In the genomic region with DNA sequence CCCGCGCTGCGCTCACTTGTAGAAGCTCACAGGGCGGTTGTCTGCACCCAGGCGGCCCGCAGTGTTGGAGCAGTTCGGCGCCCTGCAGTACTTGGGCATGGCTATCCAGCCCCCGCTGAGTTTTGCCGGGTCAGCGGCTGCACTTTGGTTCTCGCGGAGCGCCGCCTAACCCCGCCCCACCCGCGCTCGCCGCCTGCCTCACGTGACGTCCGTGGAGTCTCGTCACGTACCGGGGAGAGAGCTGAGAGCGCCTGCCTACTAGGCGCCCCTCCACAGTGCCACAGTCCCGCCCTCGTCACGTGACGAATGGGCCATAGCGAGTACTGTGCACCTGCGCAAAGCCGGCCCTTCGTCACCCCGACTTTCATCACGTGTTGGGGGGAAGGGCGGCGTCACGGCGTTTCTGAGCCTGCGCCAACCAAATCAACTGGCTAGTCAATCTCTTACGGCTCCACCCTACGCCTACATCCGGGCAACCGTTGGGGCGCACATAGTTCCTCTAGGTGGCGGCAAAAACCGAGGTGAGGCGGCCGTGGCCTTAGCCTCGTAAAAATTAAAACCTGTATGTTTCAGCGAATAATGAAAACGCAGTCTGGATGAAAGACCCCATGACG, we compare ENCODE assay signal across 8 cellular contexts. TPM values are rescaled to one million over a fixed set of nuclear protein-coding genes. Genes with fewer than 3 reads are reported as not detected.
DNase-seq lines count a peak whose midpoint lies in the region; ATAC-seq, FAIRE-seq and TF ChIP-seq lines count a peak whose summit lies in the region.

A gene with protein sequence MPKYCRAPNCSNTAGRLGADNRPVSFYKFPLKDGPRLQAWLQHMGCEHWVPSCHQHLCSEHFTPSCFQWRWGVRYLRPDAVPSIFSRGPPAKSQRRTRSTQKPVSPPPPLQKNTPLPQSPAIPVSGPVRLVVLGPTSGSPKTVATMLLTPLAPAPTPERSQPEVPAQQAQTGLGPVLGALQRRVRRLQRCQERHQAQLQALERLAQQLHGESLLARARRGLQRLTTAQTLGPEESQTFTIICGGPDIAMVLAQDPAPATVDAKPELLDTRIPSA (minus strand): TSS at position 167 of the 614 bp plus-strand sequence. CDS start 68 bp downstream, at position 99.

- H3K4me3 Mint-ChIP-seq in T-cell (peak within 1 kb of the TSS; percentile 92 to 98 (median 97)), progenitor cell of endocrine pancreas (ENCODE audit: low read depth) (peak within 1 kb of the TSS; percentile 97)

- CTCF ChIA-PET in T-cell (lab: Charles Lee) = interaction anchor here (0.6 to 1.8 kb wide), 8 partner anchors 40 to 420 kb away, joined by 3 to 10 read pairs (median 3); a partner anchor contains a TSS

- H3K27ac ChIP-seq in left ventricle myocardium inferior (replicated peaks) (peak within 1 kb of the TSS; percentile 98), urinary bladder (ENCODE audit: low read depth) (peak within 1 kb of the TSS; percentile 90)

- peaks cover 21% of the 10 kb centered on the region for H3K4me1 ChIP-seq in left ventricle myocardium inferior
- no peaks in the 10 kb centered on the region for H3K4me1 ChIP-seq in urinary bladder (ENCODE audit: insufficient read depth)

- H3K9me3 ChIP-seq in left ventricle myocardium inferior (replicated peaks) = no peaks in the 10 kb centered on the region

- H3K27ac Mint-ChIP-seq in T-cell (peak within 1 kb of the TSS; percentile 94 to 99), progenitor cell of endocrine pancreas (peak within 1 kb of the TSS; percentile 100)

- under 1% methylated on average over 56 of the region's 56 CpGs for WGBS in urinary bladder

- H3K36me3 ChIP-seq in left ventricle myocardium inferior (no peaks in the 10 kb centered on the region), urinary bladder (ENCODE audit: insufficient read depth) (no peaks in the 10 kb centered on the region)

- H3K4me3 ChIP-seq in left ventricle myocardium inferior (peak within 1 kb of the TSS; percentile 79), urinary bladder (ENCODE audit: low read depth, low read length) (peak within 1 kb of the TSS; percentile 50)

- peaks cover 20 to 27% (median 23%) of the 10 kb centered on the region in 3 donors for H3K4me1 Mint-ChIP-seq in T-cell
- peaks cover 23% of the 10 kb centered on the region for H3K4me1 Mint-ChIP-seq in progenitor cell of endocrine pancreas (ENCODE audit: low read depth)

- H3K36me3 Mint-ChIP-seq in T-cell = peaks cover 2% of the 10 kb centered on the region
- H3K36me3 Mint-ChIP-seq in progenitor cell of endocrine pancreas (ENCODE audit: insufficient read depth) = no peaks in the 10 kb centered on the region

- TF ChIP-seq CTCF in left ventricle myocardium inferior (IDR thresholded peaks at IDR 0.05; ENCODE audit: borderline replicate concordance) (peak; percentile 62), progenitor cell of endocrine pancreas (IDR thresholded peaks at IDR 0.05; ENCODE audit: unreplicated experiment) (peak; percentile 52)

- peak; percentile 76 for ATAC-seq in HG02852 (IDR thresholded peaks at IDR 0.05; ENCODE audit: unreplicated experiment)
- ATAC-seq in T-cell (replicated peaks in 1 of 4) = peak; percentile 85 to 90 (median 86)

- DNase-seq in GM12892 (ENCODE audit: insufficient read length) (peak; percentile 97), NCI-H1436 treated with DMSO at 0.1 percent for 48 hours (lab: John Stamatoyannopoulos, UW) (peak; percentile 92), T-cell (peak; percentile 99 to 100 (median 100)), amniotic stem cell (lab: John Stamatoyannopoulos, UW) (peak; percentile 97), left ventricle myocardium inferior (peak; percentile 100), progenitor cell of endocrine pancreas (ENCODE audit: low spot score, unreplicated experiment) (peak; percentile 97)

- H3K27me3 Mint-ChIP-seq in T-cell = no peaks in the 10 kb centered on the region
- H3K27me3 Mint-ChIP-seq in progenitor cell of endocrine pancreas = no peaks in the 10 kb centered on the region

- no peaks in the 10 kb centered on the region for H3K27me3 ChIP-seq in left ventricle myocardium inferior (ENCODE audit: low read depth)

- POLR2A ChIA-PET in T-cell (lab: Charles Lee) = interaction anchor here (0.5 to 1.0 kb wide), 7 partner anchors 40 to 924 kb away, joined by 3 to 13 read pairs (median 3); a partner anchor contains a TSS

- peak; percentile 99 for FAIRE-seq in GM12892 (lab: Jason Lieb, UNC)

- TF ChIP-seq POLR2A in GM12892 (IDR thresholded peaks at IDR 0.05; ENCODE audit: low read depth, low read length) = peak; percentile 81; the same call in 1 of the 2 replicates

- H3K9me3 Mint-ChIP-seq in T-cell (no peaks in the 10 kb centered on the region), progenitor cell of endocrine pancreas (ENCODE audit: low read depth) (no peaks in the 10 kb centered on the region)

- intact Hi-C loops in left ventricle myocardium inferior (cut with micrococcal nuclease) = no loop called here

RNA-seq across cellular contexts. Expression of the gene that starts here (rescaled TPM):
- 2.9 TPM for polyA plus RNA-seq in GM12892 (2012; ENCODE audit: missing spikeins)
- total RNA-seq in T-cell = 1 to 10 TPM; 2.6 to 8.0 (median 4.7) TPM
- 4.2 TPM for total RNA-seq in left ventricle myocardium inferior
- 10.1 and 10.4 TPM in 2 replicates for total RNA-seq in progenitor cell of endocrine pancreas
- 2.1 TPM for total RNA-seq in urinary bladder
- 20.1 TPM for polyA plus RNA-seq in urinary bladder

Comparison
In these comparisons a context has a peak if more than half of its experiments do, and no peak if none do; other contexts are left out.
1. Peak in every context shown above with its lines: DNase-seq, ATAC-seq, H3K4me3 ChIP-seq and H3K27ac ChIP-seq.